In the genomic region with DNA sequence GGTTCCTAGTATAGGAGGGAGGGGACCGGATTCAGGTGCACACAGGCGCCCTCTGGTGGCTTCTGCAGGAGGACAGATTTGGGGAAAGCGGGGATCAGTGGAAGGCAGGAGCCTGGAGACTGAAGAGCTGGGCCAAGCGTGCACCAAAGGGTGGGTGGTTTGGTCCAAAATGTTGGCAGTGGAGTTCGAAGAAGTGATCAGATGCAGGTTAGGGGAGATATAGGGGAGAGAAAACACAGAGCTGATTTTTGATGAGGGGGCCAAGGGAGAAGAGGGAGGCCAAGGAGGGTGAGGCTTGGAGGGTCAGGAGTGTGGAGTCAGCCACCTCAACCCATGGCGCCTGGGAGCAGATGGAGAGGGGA, we compare ENCODE assay signal across 8 cellular contexts. TPM values are rescaled to one million over a fixed set of nuclear protein-coding genes. Genes with fewer than 3 reads are reported as not detected.
A peak's percentile ranks its signal among the peaks of the same experiment; 100 is the strongest.
DNase-seq lines count a peak whose midpoint lies in the region; ATAC-seq and TF ChIP-seq lines count a peak whose summit lies in the region.

No MANE protein-coding gene starts in this region.

- H2AFZ ChIP-seq in Loucy (ENCODE audit: low read length): peak overlapping the region; percentile 89

- H4K20me1 ChIP-seq in Loucy (ENCODE audit: insufficient read depth, low read length, poor library complexity, severe bottlenecking): no peaks in the 10 kb centered on the region

- H3K4me3 ChIP-seq in Loucy (ENCODE audit: low read length, poor library complexity, severe bottlenecking) (peak overlapping the region; percentile 28), fibroblast of villous mesenchyme (ENCODE audit: low read depth, low read length) (no peak overlapping the region)

- H3K36me3 ChIP-seq in Loucy (ENCODE audit: insufficient read depth, low read length): no peaks in the 10 kb centered on the region

- H3K4me1 ChIP-seq in Loucy (ENCODE audit: insufficient read depth, low read length, poor library complexity, severe bottlenecking): no peaks in the 10 kb centered on the region

- no peaks in the 10 kb centered on the region for H3F3A ChIP-seq in Loucy (ENCODE audit: low read depth)

- no peak for ATAC-seq in HG02571 (IDR thresholded peaks at IDR 0.05; ENCODE audit: unreplicated experiment)

- H3K9me2 ChIP-seq in Loucy (replicated peaks; ENCODE audit: low read depth, low read length): no peaks in the 10 kb centered on the region

- H3K9ac ChIP-seq in Loucy (ENCODE audit: low read depth, low read length, poor library complexity, severe bottlenecking): no peak overlapping the region

- H3K79me2 ChIP-seq in Loucy (ENCODE audit: insufficient read depth, low read length): no peaks in the 10 kb centered on the region

- peak overlapping the region; percentile 60 for H3K4me2 ChIP-seq in Loucy (ENCODE audit: low read depth, low read length, poor library complexity, severe bottlenecking)

- TF ChIP-seq CTCF in Loucy (conservative IDR thresholded peaks at IDR 0.05; ENCODE audit: low read length) (peak; percentile 93), fibroblast of villous mesenchyme (IDR thresholded peaks at IDR 0.05; ENCODE audit: insufficient read depth, low read depth, low read length) (peak; percentile 97)

- DNase-seq in ELF-1 (ENCODE audit: low read depth, low spot score) (peak; percentile 88), RPMI8226 (peak; percentile 84), fibroblast of villous mesenchyme (ENCODE audit: low read depth) (peak; percentile 78), occipital lobe (lab: John Stamatoyannopoulos, UW) (peak; percentile 59), stromal cell of bone marrow (ENCODE audit: low read depth) (peak; percentile 65)
- peak; percentile 65 for DNase-seq in activated T-helper 1 cell treated with anti-CD3 and anti-CD28 coated beads, Interleukin-2, amount 50 U/mL, for 16 hours (ENCODE audit: low read depth in 1 of 2, low spot score in 1 of 2)

- no peaks in the 10 kb centered on the region for H3K27me3 ChIP-seq in Loucy (ENCODE audit: insufficient read depth, low read length, poor library complexity, severe bottlenecking)

- no peaks in the 10 kb centered on the region for H3K9me3 ChIP-seq in Loucy (ENCODE audit: insufficient read depth, low read depth, low read length)

RNA-seq across cellular contexts. Expression of a gene that starts 6.8 kb away (rescaled TPM):
- total RNA-seq in fibroblast of villous mesenchyme (38.0 and 40.6 TPM in 2 replicates), occipital lobe (22.3 TPM)

RNA-seq across cellular contexts. Expression of a gene that starts 16.3 kb away (rescaled TPM):
- total RNA-seq in fibroblast of villous mesenchyme: 0.43 TPM in 1 of 2 replicates, not detected in the other
- total RNA-seq in occipital lobe: 0.94 TPM

RNA-seq across cellular contexts. Expression of a gene that starts 28.5 kb away (rescaled TPM):
- total RNA-seq in fibroblast of villous mesenchyme (46.6 and 48.3 TPM in 2 replicates), occipital lobe (11.5 TPM)
